Comparison of ENCODE assay signal across 12 cellular contexts in the genomic region with DNA sequence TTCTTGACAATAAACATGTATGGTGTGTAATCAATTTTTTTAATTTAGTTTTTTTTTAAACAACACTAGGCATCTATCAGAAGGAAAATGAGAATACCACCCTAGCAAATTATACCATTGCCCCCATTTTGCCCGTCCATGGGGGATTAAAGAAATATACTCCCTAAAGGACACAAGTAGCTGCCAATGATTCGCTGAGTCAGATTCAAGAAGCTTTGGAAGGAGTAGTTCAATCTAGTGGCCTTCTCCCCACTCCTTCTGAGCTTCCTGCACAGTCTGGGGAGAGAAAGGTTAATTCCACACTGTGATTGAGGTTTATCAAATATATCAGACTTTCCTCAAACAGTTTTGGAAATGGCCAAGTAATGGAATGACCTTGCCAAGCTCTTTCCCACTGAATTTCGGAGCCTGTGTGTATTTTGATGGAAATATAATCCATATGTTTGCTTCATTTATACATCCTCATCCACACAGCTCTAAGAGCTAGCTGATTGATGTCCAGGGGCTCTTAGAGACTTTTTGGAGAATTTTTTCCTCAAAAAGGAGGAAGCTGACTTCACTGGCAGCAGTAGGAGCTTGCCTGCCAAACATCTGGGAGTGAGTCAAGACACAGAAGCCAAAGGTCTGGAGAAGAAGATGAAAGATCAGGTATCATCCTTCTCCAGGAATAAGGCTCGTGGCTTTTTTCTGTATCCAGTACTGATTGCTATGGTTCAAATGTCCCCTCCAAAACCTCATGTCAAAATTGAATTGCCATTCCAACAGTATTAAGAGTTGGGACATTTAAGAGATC.
DNase-seq lines count a peak whose midpoint lies in the region; TF ChIP-seq lines count a peak whose summit lies in the region.
"Had no signal": no experiment of that assay in that cellular context is flagged by ENCODE, and none has a peak within 500 bp of the region (broad histone marks: within the 10 kb centered on the region; RNA-seq: fewer than 3 reads in every experiment).

No MANE protein-coding gene starts in this region.

- H3K27me3 ChIP-seq in adipocyte (replicated peaks; ENCODE audit: control insufficient read depth, insufficient read depth, low read length), result no peaks in the 10 kb centered on the region

- no peak for TF ChIP-seq CTCF in choroid plexus epithelial cell (conservative IDR thresholded peaks at IDR 0.05; ENCODE audit: low read depth, low read length)

- no peaks in the 10 kb centered on the region for H3K36me3 ChIP-seq in adipocyte (ENCODE audit: control insufficient read depth, insufficient read depth, low read length, severe bottlenecking)

- no peak overlapping the region for H3K9ac ChIP-seq in adipocyte (ENCODE audit: low read length)

- H3K4me3 ChIP-seq in adipocyte (ENCODE audit: low read length), result no peak overlapping the region
- H3K4me3 ChIP-seq in choroid plexus epithelial cell (ENCODE audit: low read depth, low read length), result no peak overlapping the region

- H3K9me3 ChIP-seq in adipocyte (ENCODE audit: control insufficient read depth, low read length), result no peaks in the 10 kb centered on the region

- peaks cover 26% of the 10 kb centered on the region for H3K4me1 ChIP-seq in adipocyte (ENCODE audit: control insufficient read depth, insufficient read depth, low read length)

- peak; percentile 51 for DNase-seq in HCEC 1CT
- DNase-seq in adipocyte (ENCODE audit: low read depth), result peak; percentile 24
- DNase-seq in choroid plexus epithelial cell (ENCODE audit: low read depth), result peak; percentile 9
- DNase-seq in stimulated activated naive CD4-positive, alpha-beta T cell treated with Interleukin-2 at 50 U/mL for 16 hours (lab: John Stamatoyannopoulos, UW), result no peak
- no peak for DNase-seq in stimulated activated CD4-positive, alpha-beta T cell treated with anti-CD3 and anti-CD28 coated beads, Interleukin-2, amount 100 ng/mL, for 24 hours
- DNase-seq in C1 segment of cervical spinal cord (lab: John Stamatoyannopoulos, UW), result no peak
- DNase-seq: AML-193; CD4-positive, alpha-beta memory T cell; DMS153; DMS79; GDM1; H9 had no signal

Comparison
In these comparisons a context has a peak if more than half of its experiments do, and no peak if none do; other contexts are left out.
1. DNase-seq: peak in HCEC 1CT (single experiment), adipocyte (single experiment) and choroid plexus epithelial cell (single experiment); none in stimulated activated naive CD4-positive, alpha-beta T cell treated with Interleukin-2 at 50 U/mL for 16 hours (single experiment), stimulated activated CD4-positive, alpha-beta T cell treated with anti-CD3 and anti-CD28 coated beads, Interleukin-2, amount 100 ng/mL, for 24 hours (0 of 2) and C1 segment of cervical spinal cord (0 of 14).